Comparison of ENCODE assay signal across 10 cellular contexts in the genomic region with DNA sequence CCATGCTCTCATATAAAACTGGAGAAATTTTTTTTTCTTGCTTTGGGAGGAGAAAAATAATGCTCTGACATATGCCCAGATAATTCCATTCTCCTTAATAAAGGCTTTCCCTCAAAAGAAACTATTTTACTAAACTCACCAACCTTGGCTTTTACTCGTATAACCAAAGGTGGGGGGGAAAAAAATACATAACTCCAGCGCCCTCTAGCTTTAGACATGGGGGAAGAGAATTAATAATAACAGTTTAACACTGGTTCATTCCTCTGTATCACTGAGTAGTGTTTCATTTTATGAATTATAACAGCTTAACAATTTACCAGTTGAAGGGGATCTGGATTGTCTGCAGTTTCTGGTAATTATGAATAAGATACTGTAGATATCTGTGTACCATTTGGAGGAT.
DNase-seq lines count a peak whose midpoint lies in the region; ATAC-seq, FAIRE-seq and TF ChIP-seq lines count a peak whose summit lies in the region.
"Had no signal": no experiment of that assay in that cellular context is flagged by ENCODE, and none has a peak within 500 bp of the region (broad histone marks: within the 10 kb centered on the region; RNA-seq: fewer than 3 reads in every experiment).

No MANE protein-coding gene starts in this region.

- H3K27me3 Mint-ChIP-seq in CD4-positive, alpha-beta memory T cell, result no peaks in the 10 kb centered on the region

- no peak for FAIRE-seq in GM19239 (lab: Jason Lieb, UNC)
- no peak for FAIRE-seq in GM12891 (lab: Jason Lieb, UNC)

- peaks cover 8% of the 10 kb centered on the region for H3K9me3 ChIP-seq in A673 (ENCODE audit: low read depth, low read length, poor library complexity, severe bottlenecking)
- no peaks in the 10 kb centered on the region for H3K9me3 ChIP-seq in CD4-positive, alpha-beta memory T cell (ENCODE audit: control insufficient read depth in 1 of 2, low read length in 2 of 2)
- H3K9me3 ChIP-seq: suprapubic skin had no signal

- H3K4me1 ChIP-seq in A673 (ENCODE audit: insufficient read depth, low read length, poor library complexity, severe bottlenecking), result peaks cover 8% of the 10 kb centered on the region
- no peaks in the 10 kb centered on the region for H3K4me1 ChIP-seq in CD4-positive, alpha-beta memory T cell (ENCODE audit: insufficient read depth, low read length)
- H3K4me1 ChIP-seq: suprapubic skin had no signal

- no peaks in the 10 kb centered on the region for H3K36me3 ChIP-seq in A673 (ENCODE audit: insufficient read depth, low read length, poor library complexity, severe bottlenecking)
- H3K36me3 ChIP-seq in CD4-positive, alpha-beta memory T cell (ENCODE audit: insufficient read depth, low read length), result no peaks in the 10 kb centered on the region
- H3K36me3 ChIP-seq: suprapubic skin had no signal

- TF ChIP-seq CTCF in A673 (conservative IDR thresholded peaks at IDR 0.05; ENCODE audit: low read depth, low read length), result peak; percentile 82
- TF ChIP-seq CTCF in fibroblast of mammary gland (conservative IDR thresholded peaks at IDR 0.05; ENCODE audit: control insufficient read depth, insufficient read depth, low read depth, low read length), result peak; percentile 28

- TF ChIP-seq POLR2A in GM12891 (IDR thresholded peaks at IDR 0.05; ENCODE audit: low read depth, low read length), result no peak

- peaks cover 0 to 9% (median 3%) of the 10 kb centered on the region in 8 donors for H3K9me3 Mint-ChIP-seq in CD4-positive, alpha-beta memory T cell

- H3K4me1 Mint-ChIP-seq in CD4-positive, alpha-beta memory T cell, result no peaks in the 10 kb centered on the region
- H3K4me1 Mint-ChIP-seq: natural killer cell had no signal

- no TSS peak for BruUV-seq in A673 (replicated peaks; lab: Mats Ljungman, UMichigan)

- H3K4me3 Mint-ChIP-seq in CD4-positive, alpha-beta memory T cell, result no peak overlapping the region
- H3K4me3 Mint-ChIP-seq: natural killer cell had no signal

- DNase-seq in A673 (ENCODE audit: low spot score), result peak; percentile 65
- DNase-seq in NCI-H748 treated with DMSO at 0.1 percent for 48 hours (lab: John Stamatoyannopoulos, UW), result peak; percentile 15
- DNase-seq in fibroblast of mammary gland (ENCODE audit: low read depth), result peak; percentile 0
- DNase-seq in GM19239 (ENCODE audit: insufficient read length, low spot score), result no peak
- no peak for DNase-seq in CD4-positive, alpha-beta memory T cell
- DNase-seq in GM12891 (ENCODE audit: insufficient read length, low spot score), result no peak
- DNase-seq: natural killer cell had no signal

- no peak overlapping the region for H3K27ac ChIP-seq in A673 (ENCODE audit: low read depth, low read length, poor library complexity, severe bottlenecking)
- no peak overlapping the region for H3K27ac ChIP-seq in CD4-positive, alpha-beta memory T cell (ENCODE audit: low read depth, low read length)
- H3K27ac ChIP-seq: suprapubic skin had no signal

- ATAC-seq in GM19043 (IDR thresholded peaks at IDR 0.05; ENCODE audit: low read depth, unreplicated experiment) (peak; percentile 46), GM18502 (IDR thresholded peaks at IDR 0.05; ENCODE audit: poor library complexity, unreplicated experiment) (no peak)
- ATAC-seq: natural killer cell had no signal

- intact Hi-C loops in A673 (cut with micrococcal nuclease; ENCODE audit: unreplicated experiment), result loop anchor here (10.0 kb wide), 1 partner anchor 505 kb away; no protein-coding TSS in a partner anchor
- intact Hi-C loops in CD4-positive, alpha-beta memory T cell (cut with micrococcal nuclease), result no loop called here

- POLR2A ChIA-PET in A673 (lab: Charles Lee; ENCODE audit: low non-redundant PET), result no interaction called here
- POLR2A ChIA-PET in CD4-positive, alpha-beta memory T cell (lab: Charles Lee; ENCODE audit: partially characterized antibody), result no interaction called here

- H3K27me3 ChIP-seq in A673 (replicated peaks; ENCODE audit: insufficient read depth, low read depth, low read length, poor library complexity), result no peaks in the 10 kb centered on the region
- no peaks in the 10 kb centered on the region for H3K27me3 ChIP-seq in CD4-positive, alpha-beta memory T cell (ENCODE audit: insufficient read depth, low read length)
- H3K27me3 ChIP-seq: suprapubic skin had no signal

- H3K4me3 ChIP-seq in A673 (ENCODE audit: low read depth, low read length, poor library complexity, severe bottlenecking) (no peak overlapping the region), fibroblast of mammary gland (ENCODE audit: control insufficient read depth, low read depth, low read length) (no peak overlapping the region)
- H3K4me3 ChIP-seq in CD4-positive, alpha-beta memory T cell (ENCODE audit: low read length in 2 of 2), result no peak overlapping the region
- H3K4me3 ChIP-seq: suprapubic skin had no signal

- no peak overlapping the region for H3K27ac Mint-ChIP-seq in CD4-positive, alpha-beta memory T cell
- H3K27ac Mint-ChIP-seq: natural killer cell had no signal

- H3K36me3 Mint-ChIP-seq in CD4-positive, alpha-beta memory T cell, result no peaks in the 10 kb centered on the region

- CTCF ChIA-PET in A673 (lab: Charles Lee), result interaction anchor here (1.1 kb wide), 1 partner anchor 12 kb away, joined by 3 read pairs; no protein-coding TSS in a partner anchor
- CTCF ChIA-PET in CD4-positive, alpha-beta memory T cell (lab: Charles Lee; ENCODE audit: partially characterized antibody), result no interaction called here

TF ChIP-seq in GM12891, 5 proteins besides CTCF, POLR2A, EP300 and RAD21:
- TF ChIP-seq POU2F2 (IDR thresholded peaks at IDR 0.05; ENCODE audit: low read depth, low read length) (no peak), POLR2AphosphoS5 (IDR thresholded peaks at IDR 0.05; ENCODE audit: low read depth, low read length) (no peak), TAF1 (IDR thresholded peaks at IDR 0.05; ENCODE audit: low read depth, low read length) (no peak), SPI1 (IDR thresholded peaks at IDR 0.05; ENCODE audit: low read depth, low read length) (no peak), PAX5 (IDR thresholded peaks at IDR 0.05; ENCODE audit: insufficient read depth, low read length, severe bottlenecking) (no peak)

Comparison
In these comparisons a context has a peak if more than half of its experiments do, and no peak if none do; other contexts are left out.
1. DNase-seq: peak in A673 (single experiment), NCI-H748 treated with DMSO at 0.1 percent for 48 hours (single experiment) and fibroblast of mammary gland (single experiment); none in GM19239 (single experiment), CD4-positive, alpha-beta memory T cell (0 of 5) and GM12891 (single experiment).